16 cellular contexts compared by ENCODE assay signal in the genomic region with DNA sequence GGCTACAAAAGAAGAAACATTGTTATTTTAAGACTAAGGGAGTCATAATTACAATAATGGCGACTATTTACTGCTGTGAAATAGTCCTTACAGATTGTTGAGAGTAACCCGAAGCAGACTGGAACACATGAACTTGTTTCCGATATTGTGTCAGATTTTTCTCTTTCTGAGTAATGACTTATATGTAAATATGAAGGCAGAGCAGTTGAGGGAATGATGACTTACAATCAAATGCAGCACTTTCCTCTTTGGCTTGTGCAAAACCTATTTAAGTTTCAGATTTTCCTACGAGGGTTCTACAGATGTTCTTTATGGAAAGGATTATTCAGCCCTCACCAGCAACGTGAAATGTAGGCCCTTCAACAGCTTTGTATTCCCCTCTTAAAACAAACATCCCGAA.
A peak's percentile ranks its signal among the peaks of the same experiment; 100 is the strongest.
DNase-seq lines count a peak whose midpoint lies in the region; ATAC-seq and TF ChIP-seq lines count a peak whose summit lies in the region.
"Had no signal": no experiment of that assay in that cellular context is flagged by ENCODE, and none has a peak within 500 bp of the region (broad histone marks: within the 10 kb centered on the region; RNA-seq: fewer than 3 reads in every experiment).

No MANE protein-coding gene starts in this region.

- no peaks in the 10 kb centered on the region for H3K36me3 Mint-ChIP-seq in activated CD4-positive, alpha-beta memory T cell treated with anti-CD3 and anti-CD28 coated beads for 36 hours
- H3K36me3 Mint-ChIP-seq in activated CD4-positive, alpha-beta memory T cell treated with anti-CD3 and anti-CD28 coated beads, Interleukin-2, amount 10 ng/mL, durations not matched to agents 7 days and 5 days (ENCODE audit: low read depth) = no peaks in the 10 kb centered on the region
- peaks cover 5% of the 10 kb centered on the region for H3K36me3 Mint-ChIP-seq in activated naive CD4-positive, alpha-beta T cell treated with anti-CD3 and anti-CD28 coated beads, Interleukin-2, amount 50 U/mL, for 24 hours
- no peaks in the 10 kb centered on the region for H3K36me3 Mint-ChIP-seq in stimulated activated effector memory CD8-positive, alpha-beta T cell treated with anti-CD3 and anti-CD28 coated beads, Interleukin-12 subunit alpha, Interleukin-12 subunit beta, amount 100 ng/mL, for 72 hours

- H3K9me3 Mint-ChIP-seq in activated CD4-positive, alpha-beta memory T cell treated with anti-CD3 and anti-CD28 coated beads for 36 hours = no peaks in the 10 kb centered on the region
- H3K9me3 Mint-ChIP-seq in activated CD4-positive, alpha-beta memory T cell treated with anti-CD3 and anti-CD28 coated beads, Interleukin-2, amount 10 ng/mL, durations not matched to agents 7 days and 5 days = no peaks in the 10 kb centered on the region
- H3K9me3 Mint-ChIP-seq in activated naive CD4-positive, alpha-beta T cell treated with anti-CD3 and anti-CD28 coated beads, Interleukin-2, amount 50 U/mL, for 24 hours = no peaks in the 10 kb centered on the region
- no peaks in the 10 kb centered on the region for H3K9me3 Mint-ChIP-seq in stimulated activated effector memory CD8-positive, alpha-beta T cell treated with anti-CD3 and anti-CD28 coated beads, Interleukin-12 subunit alpha, Interleukin-12 subunit beta, amount 100 ng/mL, for 72 hours
- H3K9me3 Mint-ChIP-seq: IgD-negative memory B cell had no signal

- POLR2A ChIA-PET in activated CD4-positive, alpha-beta memory T cell treated with anti-CD3 and anti-CD28 coated beads for 36 hours (lab: Charles Lee) = no interaction called here
- POLR2A ChIA-PET in activated CD4-positive, alpha-beta memory T cell treated with anti-CD3 and anti-CD28 coated beads, Interleukin-2, amount 10 ng/mL, durations not matched to agents 7 days and 5 days (lab: Charles Lee) = no interaction called here

- CTCF ChIA-PET in activated CD4-positive, alpha-beta memory T cell treated with anti-CD3 and anti-CD28 coated beads for 36 hours (lab: Charles Lee) = interaction anchor here (0.9 to 2.5 kb wide), 3 partner anchors 11 to 197 kb away, joined by 3 to 11 read pairs (median 11); no protein-coding TSS in a partner anchor
- CTCF ChIA-PET in activated CD4-positive, alpha-beta memory T cell treated with anti-CD3 and anti-CD28 coated beads, Interleukin-2, amount 10 ng/mL, durations not matched to agents 7 days and 5 days (lab: Charles Lee) = interaction anchor here (0.9 to 1.7 kb wide), 3 partner anchors 12 to 197 kb away, joined by 3 to 7 read pairs (median 5); no protein-coding TSS in a partner anchor

- H4K20me1 ChIP-seq in OCI-LY3 (ENCODE audit: insufficient read depth, low read length) = no peaks in the 10 kb centered on the region

- H3K4me1 Mint-ChIP-seq in activated CD4-positive, alpha-beta memory T cell treated with anti-CD3 and anti-CD28 coated beads for 36 hours (ENCODE audit: low read depth) = peaks cover 16% of the 10 kb centered on the region
- peaks cover 4% of the 10 kb centered on the region for H3K4me1 Mint-ChIP-seq in activated CD4-positive, alpha-beta memory T cell treated with anti-CD3 and anti-CD28 coated beads, Interleukin-2, amount 10 ng/mL, durations not matched to agents 7 days and 5 days
- peaks cover 30% of the 10 kb centered on the region for H3K4me1 Mint-ChIP-seq in activated naive CD4-positive, alpha-beta T cell treated with anti-CD3 and anti-CD28 coated beads, Interleukin-2, amount 50 U/mL, for 24 hours
- H3K4me1 Mint-ChIP-seq in stimulated activated effector memory CD8-positive, alpha-beta T cell treated with anti-CD3 and anti-CD28 coated beads, Interleukin-12 subunit alpha, Interleukin-12 subunit beta, amount 100 ng/mL, for 72 hours = no peaks in the 10 kb centered on the region

- H3K27ac ChIP-seq in OCI-LY3 (ENCODE audit: low read length) = peak overlapping the region; percentile 29
- no peak overlapping the region for H3K27ac ChIP-seq in left ventricle myocardium inferior (replicated peaks)
- H3K27ac ChIP-seq: KMS-11 had no signal

- H3K27ac Mint-ChIP-seq in activated CD4-positive, alpha-beta memory T cell treated with anti-CD3 and anti-CD28 coated beads for 36 hours = peak overlapping the region; percentile 38
- H3K27ac Mint-ChIP-seq in activated CD4-positive, alpha-beta memory T cell treated with anti-CD3 and anti-CD28 coated beads, Interleukin-2, amount 10 ng/mL, durations not matched to agents 7 days and 5 days = no peak overlapping the region
- peak overlapping the region; percentile 71 for H3K27ac Mint-ChIP-seq in activated naive CD4-positive, alpha-beta T cell treated with anti-CD3 and anti-CD28 coated beads, Interleukin-2, amount 50 U/mL, for 24 hours
- peak overlapping the region; percentile 40 for H3K27ac Mint-ChIP-seq in stimulated activated effector memory CD8-positive, alpha-beta T cell treated with anti-CD3 and anti-CD28 coated beads, Interleukin-12 subunit alpha, Interleukin-12 subunit beta, amount 100 ng/mL, for 72 hours

- H3K27me3 Mint-ChIP-seq in activated CD4-positive, alpha-beta memory T cell treated with anti-CD3 and anti-CD28 coated beads for 36 hours = no peaks in the 10 kb centered on the region
- H3K27me3 Mint-ChIP-seq in activated CD4-positive, alpha-beta memory T cell treated with anti-CD3 and anti-CD28 coated beads, Interleukin-2, amount 10 ng/mL, durations not matched to agents 7 days and 5 days = no peaks in the 10 kb centered on the region
- no peaks in the 10 kb centered on the region for H3K27me3 Mint-ChIP-seq in activated naive CD4-positive, alpha-beta T cell treated with anti-CD3 and anti-CD28 coated beads, Interleukin-2, amount 50 U/mL, for 24 hours

- no peaks in the 10 kb centered on the region for H3K27me3 ChIP-seq in OCI-LY3 (ENCODE audit: low read depth, low read length)
- H3K27me3 ChIP-seq in left ventricle myocardium inferior (ENCODE audit: low read depth) = no peaks in the 10 kb centered on the region

- peak overlapping the region; percentile 55 for H3K4me2 ChIP-seq in OCI-LY3 (ENCODE audit: low read length)
- H3K4me2 ChIP-seq: KMS-11 had no signal

- no peaks in the 10 kb centered on the region for H3K9me3 ChIP-seq in OCI-LY3 (ENCODE audit: insufficient read depth, low read length)
- no peaks in the 10 kb centered on the region for H3K9me3 ChIP-seq in left ventricle myocardium inferior (replicated peaks)

- DNase-seq in activated CD4-positive, alpha-beta memory T cell treated with anti-CD3 and anti-CD28 coated beads for 36 hours = no peak
- no peak for DNase-seq in activated CD4-positive, alpha-beta memory T cell treated with anti-CD3 and anti-CD28 coated beads, Interleukin-2, amount 10 ng/mL, durations not matched to agents 7 days and 5 days
- no peak for DNase-seq in activated naive CD4-positive, alpha-beta T cell treated with anti-CD3 and anti-CD28 coated beads, Interleukin-2, amount 50 U/mL, for 16 hours
- DNase-seq in stimulated activated effector memory CD8-positive, alpha-beta T cell treated with anti-CD3 and anti-CD28 coated beads, Interleukin-12 subunit alpha, Interleukin-12 subunit beta, amount 100 ng/mL, for 72 hours (ENCODE audit: low spot score in 2 of 2) = no peak
- no peak for DNase-seq in left ventricle myocardium inferior
- DNase-seq: DMS153, DND-41, MM.1S, NCI-H2029, NCI-H69, SIG-M5 had no signal

- H3K36me3 ChIP-seq in OCI-LY3 (replicated peaks; ENCODE audit: low read depth, low read length) (no peaks in the 10 kb centered on the region), left ventricle myocardium inferior (peaks cover 9% of the 10 kb centered on the region)

- no peak overlapping the region for H3K9ac ChIP-seq in OCI-LY3 (ENCODE audit: low read length)
- H3K9ac ChIP-seq: KMS-11 had no signal

- no peak for TF ChIP-seq CTCF in OCI-LY3 (IDR thresholded peaks at IDR 0.05; ENCODE audit: low read depth, low read length)
- TF ChIP-seq CTCF in left ventricle myocardium inferior (IDR thresholded peaks at IDR 0.05; ENCODE audit: borderline replicate concordance) = no peak

- H3K4me3 Mint-ChIP-seq in activated CD4-positive, alpha-beta memory T cell treated with anti-CD3 and anti-CD28 coated beads for 36 hours = no peak overlapping the region
- no peak overlapping the region for H3K4me3 Mint-ChIP-seq in activated CD4-positive, alpha-beta memory T cell treated with anti-CD3 and anti-CD28 coated beads, Interleukin-2, amount 10 ng/mL, durations not matched to agents 7 days and 5 days
- no peak overlapping the region for H3K4me3 Mint-ChIP-seq in activated naive CD4-positive, alpha-beta T cell treated with anti-CD3 and anti-CD28 coated beads, Interleukin-2, amount 50 U/mL, for 24 hours
- H3K4me3 Mint-ChIP-seq in stimulated activated effector memory CD8-positive, alpha-beta T cell treated with anti-CD3 and anti-CD28 coated beads, Interleukin-12 subunit alpha, Interleukin-12 subunit beta, amount 100 ng/mL, for 72 hours = no peak overlapping the region
- H3K4me3 Mint-ChIP-seq: IgD-negative memory B cell had no signal

- intact Hi-C loops in activated CD4-positive, alpha-beta memory T cell treated with anti-CD3 and anti-CD28 coated beads for 36 hours (cut with micrococcal nuclease) = no loop called here
- intact Hi-C loops in left ventricle myocardium inferior (cut with micrococcal nuclease) = loop anchor here (10.0 kb wide), 2 partner anchors 191 to 241 kb away; no protein-coding TSS in a partner anchor

- no peaks in the 10 kb centered on the region for H3K79me2 ChIP-seq in OCI-LY3 (ENCODE audit: low read length)

- 0 out of 2 replicates have a peak overlapping the region, but pooled peaks have one; percentile 12 for H2AFZ ChIP-seq in OCI-LY3 (ENCODE audit: low read depth, low read length)

- H3K4me3 ChIP-seq in OCI-LY3 (ENCODE audit: low read length) = 0 out of 2 replicates have a peak overlapping the region, but pooled peaks have one; percentile 12
- H3K4me3 ChIP-seq in left ventricle myocardium inferior = no peak overlapping the region

- peak; percentile 74 for ATAC-seq in stimulated activated effector memory CD8-positive, alpha-beta T cell treated with anti-CD3 and anti-CD28 coated beads, Interleukin-12 subunit alpha, Interleukin-12 subunit beta, amount 100 ng/mL, for 72 hours
- no peak for ATAC-seq in GM21515 (IDR thresholded peaks at IDR 0.05; ENCODE audit: unreplicated experiment)

- peaks cover 24% of the 10 kb centered on the region for H3K4me1 ChIP-seq in OCI-LY3 (ENCODE audit: low read length)
- H3K4me1 ChIP-seq in left ventricle myocardium inferior = peaks cover 16% of the 10 kb centered on the region
